ENCODE assay signal across 8 cellular contexts in genomic region chr10:35195361-35196306, GRCh38.
DNase-seq lines count a peak whose midpoint lies in the region; ATAC-seq, FAIRE-seq and TF ChIP-seq lines count a peak whose summit lies in the region.

No MANE protein-coding gene starts in this region.

- peak overlapping the region; percentile 82 to 87 for H3K27ac ChIP-seq in A549
- peak overlapping the region; percentile 60 for H3K27ac ChIP-seq in VCaP
- peak overlapping the region; percentile 97 for H3K27ac ChIP-seq in caudate nucleus (ENCODE audit: low read depth, low read length)

- DNase-seq in A549 (ENCODE audit: low read depth in 1 of 2, low spot score in 1 of 2) (peak; percentile 70 to 95), NCI-H2171 (lab: John Stamatoyannopoulos, UW) (peak; percentile 14), caudate nucleus (lab: John Stamatoyannopoulos, UW) (peak in 24 of 61 donors; percentile 29 to 83 (median 55)), iris pigment epithelial cell (ENCODE audit: low read depth) (peak; percentile 98)
- peak; percentile 25 to 49 for DNase-seq in stimulated activated CD4-positive, alpha-beta T cell treated with anti-CD3 and anti-CD28 coated beads, Interleukin-15, amount 100 ng/mL, for 1 hour (ENCODE audit: low read depth in 1 of 2, low spot score in 1 of 2)

- TF ChIP-seq CTCF in A549 (IDR thresholded peaks at IDR 0.05) = peak; percentile 75
- TF ChIP-seq CTCF in VCaP (conservative IDR thresholded peaks at IDR 0.05) = peak; percentile 87

- peaks cover 10% of the 10 kb centered on the region for H3K4me1 ChIP-seq in A549

- WGBS in A549 (ENCODE audit: missing lambda C conversion rate) = under 1% methylated on average over 15 of the region's 15 CpGs

- peak; percentile 55 to 58; a peak in 4 of 5 replicates for TF ChIP-seq RAD21 in A549 (conservative IDR thresholded peaks at IDR 0.05 in 1 of 2, IDR thresholded peaks at IDR 0.05 in 1 of 2)

- TF ChIP-seq EP300 in A549 (IDR thresholded peaks at IDR 0.05) = peak in 1 of 2 experiments; percentile 61; a peak in 1 of 5 replicates

- no peak for TF ChIP-seq POLR2A in A549 (IDR thresholded peaks at IDR 0.05; ENCODE audit: low read length)

- peak; percentile 96 to 98 for ATAC-seq in A549
- ATAC-seq in GM18508 (IDR thresholded peaks at IDR 0.05; ENCODE audit: insufficient read depth, unreplicated experiment) = peak; percentile 93
- ATAC-seq in HG03045 (IDR thresholded peaks at IDR 0.05; ENCODE audit: unreplicated experiment) = peak; percentile 93

- H3K4me2 ChIP-seq in A549 = peak overlapping the region; percentile 98

- FAIRE-seq in A549 (lab: Jason Lieb, UNC) = no peak

- CTCF ChIA-PET in A549 (lab: Yijun Ruan, JAX) = interaction anchor here (0.6 to 4.0 kb wide), 39 partner anchors 9 to 1686 kb away, joined by 3 to 34 read pairs (median 5); partner anchors contain the start of gene CREM

- H3K4me3 ChIP-seq in A549 = peak overlapping the region; percentile 50

- no peaks in the 10 kb centered on the region for H3K9me3 ChIP-seq in A549

- POLR2A ChIA-PET in A549 (lab: Yijun Ruan, JAX) = interaction anchor here (1.0 to 2.4 kb wide), 4 partner anchors 9 to 106 kb away, joined by 3 to 64 read pairs (median 4); partner anchors contain the start of genes CREM and CUL2

TF ChIP-seq in A549, 52 proteins besides CTCF, POLR2A, EP300 and RAD21 (continues in another document):
- no peak for TF ChIP-seq TP53 (CRISPR knock-in tag; IDR thresholded peaks at IDR 0.05)
- peak; percentile 36 to 37; a peak in 1 of 5 replicates for TF ChIP-seq JUN (IDR thresholded peaks at IDR 0.05)
- no peak for TF ChIP-seq NPAS2 (CRISPR knock-in tag; IDR thresholded peaks at IDR 0.05; ENCODE audit: borderline replicate concordance)
- peak; percentile 48; the same call in 1 of the 2 replicates for TF ChIP-seq HOXA7 (CRISPR knock-in tag; IDR thresholded peaks at IDR 0.05)
- no peak for TF ChIP-seq BCL3 (IDR thresholded peaks at IDR 0.05)
- no peak for TF ChIP-seq HMGXB4 (CRISPR knock-in tag; IDR thresholded peaks at IDR 0.05; ENCODE audit: borderline replicate concordance)
- TF ChIP-seq E2F6 (IDR thresholded peaks at IDR 0.05; ENCODE audit: borderline replicate concordance, low read depth) = peak; percentile 53; the same call in 1 of the 2 replicates
- TF ChIP-seq CBX2 (IDR thresholded peaks at IDR 0.05; ENCODE audit: borderline replicate concordance, low read depth) = no peak
- no peak for TF ChIP-seq EHF (CRISPR knock-in tag; IDR thresholded peaks at IDR 0.05)
- no peak for TF ChIP-seq KDM1A (IDR thresholded peaks at IDR 0.05; ENCODE audit: low read depth)
- peak; percentile 78 for TF ChIP-seq MAFK (IDR thresholded peaks at IDR 0.05; ENCODE audit: partially characterized antibody)
- TF ChIP-seq RARB (CRISPR knock-in tag; IDR thresholded peaks at IDR 0.05) = no peak
- no peak for TF ChIP-seq REST (IDR thresholded peaks at IDR 0.05)
- TF ChIP-seq FOSB (CRISPR knock-in tag; IDR thresholded peaks at IDR 0.05) = no peak
- TF ChIP-seq SREBF2 (IDR thresholded peaks at IDR 0.05) = no peak
- TF ChIP-seq CBX8 (IDR thresholded peaks at IDR 0.05) = no peak
- 0 out of 2 replicates have a peak, but pooled peaks have one; percentile 63 for TF ChIP-seq RFX5 (IDR thresholded peaks at IDR 0.05)
- no peak for TF ChIP-seq HOXB13 (CRISPR knock-in tag; IDR thresholded peaks at IDR 0.05; ENCODE audit: low read depth)
- no peak for TF ChIP-seq HEYL (CRISPR knock-in tag; IDR thresholded peaks at IDR 0.05)
- TF ChIP-seq FOXS1 (CRISPR knock-in tag; IDR thresholded peaks at IDR 0.05) = no peak
- TF ChIP-seq MAZ (IDR thresholded peaks at IDR 0.05; ENCODE audit: borderline replicate concordance, low read depth, low read length) = no peak
- TF ChIP-seq FOSL2 (IDR thresholded peaks at IDR 0.05) = no peak
- peak; percentile 64; the same call in 1 of the 2 replicates for TF ChIP-seq FOSL2 (CRISPR knock-in tag; IDR thresholded peaks at IDR 0.05)
- no peak for TF ChIP-seq ESRRA (IDR thresholded peaks at IDR 0.05; ENCODE audit: borderline replicate concordance, low read length)
- peak; percentile 30; the same call in 1 of the 3 replicates for TF ChIP-seq SMC3 (IDR thresholded peaks at IDR 0.05)
- no peak for TF ChIP-seq ZC3H11A (IDR thresholded peaks at IDR 0.05)
- no peak for TF ChIP-seq MYC (IDR thresholded peaks at IDR 0.05; ENCODE audit: borderline replicate concordance, low read length)
- peak in 1 of 2 experiments; percentile 68; a peak in 3 of 4 replicates for TF ChIP-seq CEBPB (IDR thresholded peaks at IDR 0.05)
- no peak for TF ChIP-seq CHD2 (IDR thresholded peaks at IDR 0.05; ENCODE audit: low read length, partially characterized antibody)
- TF ChIP-seq HES2 (IDR thresholded peaks at IDR 0.05) = no peak
- no peak for TF ChIP-seq TFCP2L1 (CRISPR knock-in tag; IDR thresholded peaks at IDR 0.05)
- no peak for TF ChIP-seq ZFP36 (IDR thresholded peaks at IDR 0.05; ENCODE audit: borderline replicate concordance, partially characterized antibody)
- no peak for TF ChIP-seq RCOR1 (IDR thresholded peaks at IDR 0.05; ENCODE audit: low read depth, low read length)
- TF ChIP-seq JUNB (IDR thresholded peaks at IDR 0.05) = peak; percentile 28; the same call in 1 of the 2 replicates
- TF ChIP-seq ZSCAN20 (CRISPR knock-in tag; IDR thresholded peaks at IDR 0.05) = no peak
- peak; percentile 78 for TF ChIP-seq MAX (IDR thresholded peaks at IDR 0.05)
- no peak for TF ChIP-seq HDAC2 (IDR thresholded peaks at IDR 0.05)
